Comparison of ENCODE assay signal across 8 cellular contexts in genomic region chr9:21919377-21920362, GRCh38.
DNase-seq lines count a peak whose midpoint lies in the region; ATAC-seq, FAIRE-seq and TF ChIP-seq lines count a peak whose summit lies in the region.

No MANE protein-coding gene starts in this region.

- in situ Hi-C loops in astrocyte of the cerebellum (cut with HindIII; ENCODE audit: low sequenced_read_pairs), result no loop called here

- TF ChIP-seq CTCF in astrocyte of the cerebellum (IDR thresholded peaks at IDR 0.05; ENCODE audit: low read depth, low read length, missing control alignments) (no peak), D721Med (IDR thresholded peaks at IDR 0.05; ENCODE audit: insufficient read depth, missing control alignments) (no peak)

- H3K9me3 Mint-ChIP-seq in stimulated activated effector memory CD8-positive, alpha-beta T cell treated with anti-CD3 and anti-CD28 coated beads, Interleukin-12 subunit alpha, Interleukin-12 subunit beta, amount 100 ng/mL, for 72 hours, result peaks cover 5% of the 10 kb centered on the region

- H3K27ac Mint-ChIP-seq in stimulated activated effector memory CD8-positive, alpha-beta T cell treated with anti-CD3 and anti-CD28 coated beads, Interleukin-12 subunit alpha, Interleukin-12 subunit beta, amount 100 ng/mL, for 72 hours, result peak overlapping the region; percentile 1

- DNase-seq in GM12891 (ENCODE audit: insufficient read length, low spot score), result no peak
- DNase-seq in LHCN-M2 (ENCODE audit: low read depth), result peak; percentile 42
- DNase-seq in astrocyte of the cerebellum (ENCODE audit: low read depth), result peak; percentile 51
- no peak for DNase-seq in stimulated activated effector memory CD8-positive, alpha-beta T cell treated with anti-CD3 and anti-CD28 coated beads, Interleukin-12 subunit alpha, Interleukin-12 subunit beta, amount 100 ng/mL, for 72 hours (ENCODE audit: low spot score in 2 of 2)
- DNase-seq in HK-2 (ENCODE audit: unreplicated experiment), result no peak
- DNase-seq in D721Med (ENCODE audit: insufficient read length, low spot score), result no peak

- H3K36me3 Mint-ChIP-seq in stimulated activated effector memory CD8-positive, alpha-beta T cell treated with anti-CD3 and anti-CD28 coated beads, Interleukin-12 subunit alpha, Interleukin-12 subunit beta, amount 100 ng/mL, for 72 hours, result no peaks in the 10 kb centered on the region

- FAIRE-seq in GM12891 (lab: Jason Lieb, UNC) (peak; percentile 77), D721Med (lab: Jason Lieb, UNC) (no peak)

- peak overlapping the region; percentile 1 for H3K4me3 Mint-ChIP-seq in stimulated activated effector memory CD8-positive, alpha-beta T cell treated with anti-CD3 and anti-CD28 coated beads, Interleukin-12 subunit alpha, Interleukin-12 subunit beta, amount 100 ng/mL, for 72 hours

- H3K4me3 ChIP-seq in astrocyte of the cerebellum (ENCODE audit: low read depth, low read length), result no peak overlapping the region

- TF ChIP-seq POLR2A in GM12891 (IDR thresholded peaks at IDR 0.05; ENCODE audit: low read depth, low read length), result no peak

- peaks cover 12% of the 10 kb centered on the region for H3K4me1 Mint-ChIP-seq in stimulated activated effector memory CD8-positive, alpha-beta T cell treated with anti-CD3 and anti-CD28 coated beads, Interleukin-12 subunit alpha, Interleukin-12 subunit beta, amount 100 ng/mL, for 72 hours

- ATAC-seq in GM21529 (IDR thresholded peaks at IDR 0.05; ENCODE audit: unreplicated experiment), result peak; percentile 87
- peak; percentile 99 for ATAC-seq in stimulated activated effector memory CD8-positive, alpha-beta T cell treated with anti-CD3 and anti-CD28 coated beads, Interleukin-12 subunit alpha, Interleukin-12 subunit beta, amount 100 ng/mL, for 72 hours
- ATAC-seq in HG03039 (IDR thresholded peaks at IDR 0.05; ENCODE audit: unreplicated experiment), result no peak

TF ChIP-seq in GM12891, 5 proteins besides CTCF, POLR2A, EP300 and RAD21:
- TF ChIP-seq SPI1 (IDR thresholded peaks at IDR 0.05; ENCODE audit: low read depth, low read length) (no peak), POU2F2 (IDR thresholded peaks at IDR 0.05; ENCODE audit: low read depth, low read length) (no peak), POLR2AphosphoS5 (IDR thresholded peaks at IDR 0.05; ENCODE audit: low read depth, low read length) (no peak)

Comparison
In these comparisons a context has a peak if more than half of its experiments do, and no peak if none do; other contexts are left out.
1. DNase-seq: peak in LHCN-M2 (single experiment) and astrocyte of the cerebellum (single experiment); none in GM12891 (single experiment), stimulated activated effector memory CD8-positive, alpha-beta T cell treated with anti-CD3 and anti-CD28 coated beads, Interleukin-12 subunit alpha, Interleukin-12 subunit beta, amount 100 ng/mL, for 72 hours (0 of 2), HK-2 (single experiment) and D721Med (single experiment).